In the genomic region with DNA sequence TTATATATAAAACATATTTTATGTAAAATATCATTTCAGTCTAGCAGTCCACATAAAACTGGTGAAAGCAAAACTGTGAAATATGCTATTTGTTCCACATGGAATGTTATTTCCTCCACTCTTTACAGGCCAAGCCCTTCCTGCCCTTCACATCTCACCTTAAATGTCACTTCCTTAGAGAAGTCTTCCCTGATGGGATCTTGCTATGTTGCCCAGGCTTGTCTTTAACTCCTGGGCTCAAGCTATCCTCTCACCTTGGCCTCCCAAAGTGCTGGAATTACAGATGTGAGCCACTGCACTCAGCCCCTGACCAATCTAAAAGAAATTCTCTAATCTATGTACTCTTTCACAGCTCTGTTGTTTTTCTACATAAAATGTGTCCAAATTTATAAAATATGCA, we compare ENCODE assay signal across 20 cellular contexts. TPM values are rescaled to one million over a fixed set of nuclear protein-coding genes. Genes with fewer than 3 reads are reported as not detected.
DNase-seq lines count a peak whose midpoint lies in the region; ATAC-seq and TF ChIP-seq lines count a peak whose summit lies in the region.
"Had no signal": no experiment of that assay in that cellular context is flagged by ENCODE, and none has a peak within 500 bp of the region (broad histone marks: within the 10 kb centered on the region; RNA-seq: fewer than 3 reads in every experiment).

No MANE protein-coding gene starts in this region.

- H3K9me3 Mint-ChIP-seq in activated T-cell treated with anti-CD3 and anti-CD28 coated beads, Interleukin-2, amount 50 U/mL, for 24 hours: no peaks in the 10 kb centered on the region
- H3K9me3 Mint-ChIP-seq in activated T-cell treated with anti-CD3 and anti-CD28 coated beads, Interleukin-2, amount 50 U/mL, for 4 hours: no peaks in the 10 kb centered on the region
- H3K9me3 Mint-ChIP-seq in WTC11: no peaks in the 10 kb centered on the region
- no peaks in the 10 kb centered on the region for H3K9me3 Mint-ChIP-seq in neural crest cell
- H3K9me3 Mint-ChIP-seq: CD8-positive, alpha-beta T cell; GM23338; HFFc6; IgD-negative memory B cell had no signal

- CTCF ChIA-PET in WTC11 (lab: Charles Lee): interaction anchor here (1.1 kb wide), 1 partner anchor 96 kb away, joined by 4 read pairs; no protein-coding TSS in a partner anchor

- DNase-seq in activated T-cell treated with anti-CD3 and anti-CD28 coated beads, Interleukin-2, amount 50 U/mL, for 24 hours: no peak
- no peak for DNase-seq in activated T-cell treated with anti-CD3 and anti-CD28 coated beads, Interleukin-2, amount 50 U/mL, for 4 hours
- DNase-seq in WTC11 (ENCODE audit: low spot score) (no peak), neural crest cell (ENCODE audit: low read depth, low spot score) (no peak), SHP77 treated with DMSO at 0.1 percent for 48 hours (lab: John Stamatoyannopoulos, UW) (no peak), cerebellum (ENCODE audit: low spot score) (no peak)
- DNase-seq: AML-193; CD8-positive, alpha-beta T cell; DMS 273 treated with DMSO at 0.1 percent for 48 hours; DMS53; DND-41; EL; HCEC 1CT; HFFc6; KG1 had no signal

- peak overlapping the region; percentile 55 for H3K27ac Mint-ChIP-seq in activated T-cell treated with anti-CD3 and anti-CD28 coated beads, Interleukin-2, amount 50 U/mL, for 24 hours
- H3K27ac Mint-ChIP-seq in WTC11 (no peak overlapping the region), neural crest cell (ENCODE audit: unreplicated experiment) (no peak overlapping the region)
- H3K27ac Mint-ChIP-seq: CD14-positive monocyte; CD8-positive, alpha-beta T cell; GM23338; HFFc6 had no signal

- peaks cover 41% of the 10 kb centered on the region for H3K4me1 Mint-ChIP-seq in activated T-cell treated with anti-CD3 and anti-CD28 coated beads, Interleukin-2, amount 50 U/mL, for 24 hours (ENCODE audit: low read depth)
- peaks cover 27% of the 10 kb centered on the region for H3K4me1 Mint-ChIP-seq in activated T-cell treated with anti-CD3 and anti-CD28 coated beads, Interleukin-2, amount 50 U/mL, for 4 hours (ENCODE audit: low read depth)
- H3K4me1 Mint-ChIP-seq in WTC11: peaks cover 21% of the 10 kb centered on the region
- H3K4me1 Mint-ChIP-seq in neural crest cell: peaks cover 33% of the 10 kb centered on the region

- no peaks in the 10 kb centered on the region for H3K36me3 Mint-ChIP-seq in activated T-cell treated with anti-CD3 and anti-CD28 coated beads, Interleukin-2, amount 50 U/mL, for 24 hours (ENCODE audit: low read depth)
- H3K36me3 Mint-ChIP-seq in activated T-cell treated with anti-CD3 and anti-CD28 coated beads, Interleukin-2, amount 50 U/mL, for 4 hours (ENCODE audit: insufficient read depth): no peaks in the 10 kb centered on the region
- no peaks in the 10 kb centered on the region for H3K36me3 Mint-ChIP-seq in WTC11
- H3K36me3 Mint-ChIP-seq in neural crest cell (ENCODE audit: low read depth): peaks cover 3% of the 10 kb centered on the region

- H3K4me3 Mint-ChIP-seq in activated T-cell treated with anti-CD3 and anti-CD28 coated beads, Interleukin-2, amount 50 U/mL, for 24 hours: no peak overlapping the region
- H3K4me3 Mint-ChIP-seq in activated T-cell treated with anti-CD3 and anti-CD28 coated beads, Interleukin-2, amount 50 U/mL, for 4 hours: no peak overlapping the region
- H3K4me3 Mint-ChIP-seq in WTC11 (no peak overlapping the region), neural crest cell (peak overlapping the region; percentile 81)
- H3K4me3 Mint-ChIP-seq: CD14-positive monocyte; CD8-positive, alpha-beta T cell; GM23338; HFFc6 had no signal

- ATAC-seq in activated T-cell treated with anti-CD3 and anti-CD28 coated beads, Interleukin-2, amount 50 U/mL, for 4 hours: no peak
- no peak for ATAC-seq in WTC11
- ATAC-seq in HG02798 (IDR thresholded peaks at IDR 0.05; ENCODE audit: poor library complexity, unreplicated experiment): no peak
- ATAC-seq: A549; CD8-positive, alpha-beta T cell; GM23338 had no signal

- peaks cover 33% of the 10 kb centered on the region for H3K27me3 Mint-ChIP-seq in activated T-cell treated with anti-CD3 and anti-CD28 coated beads, Interleukin-2, amount 50 U/mL, for 24 hours
- H3K27me3 Mint-ChIP-seq in activated T-cell treated with anti-CD3 and anti-CD28 coated beads, Interleukin-2, amount 50 U/mL, for 4 hours (ENCODE audit: low read depth): peaks cover 25% of the 10 kb centered on the region
- H3K27me3 Mint-ChIP-seq in WTC11 (ENCODE audit: low read depth) (peaks cover 41% of the 10 kb centered on the region), neural crest cell (ENCODE audit: low read depth) (no peaks in the 10 kb centered on the region)

- no peak for TF ChIP-seq CTCF in WTC11 (IDR thresholded peaks at IDR 0.05)
- no peak for TF ChIP-seq CTCF in neural crest cell (conservative IDR thresholded peaks at IDR 0.05)

- POLR2A ChIA-PET in WTC11 (lab: Charles Lee): no interaction called here

TF ChIP-seq in WTC11, 78 proteins besides CTCF, POLR2A, EP300 and RAD21:
- peak; percentile 64; the same call in 1 of the 2 replicates for TF ChIP-seq ZNF121 (CRISPR knock-in tag; IDR thresholded peaks at IDR 0.05)
- no peak for TF ChIP-seq ZNF281 (CRISPR knock-in tag; IDR thresholded peaks at IDR 0.05)

RNA-seq across cellular contexts. Expression of gene GPR161, which starts 2.3 kb away (rescaled TPM):
- total RNA-seq in activated T-cell treated with anti-CD3 and anti-CD28 coated beads, Interleukin-2, amount 50 U/mL, for 4 hours: under 1 TPM; 0.16 to 0.27 (median 0.20) TPM
- 11.0 to 11.6 TPM (median 11.2 TPM) in 3 replicates for total RNA-seq in WTC11 (2021)
- 47.7 and 48.7 TPM in 2 replicates for total RNA-seq in neural crest cell
- 59.3 TPM for total RNA-seq in cerebellum
- total RNA-seq: CD8-positive, alpha-beta T cell had no signal

RNA-seq across cellular contexts. Expression of gene TIPRL, which starts 39.7 kb away (rescaled TPM):
- total RNA-seq in activated T-cell treated with anti-CD3 and anti-CD28 coated beads, Interleukin-2, amount 50 U/mL, for 4 hours: 10 to 100 TPM; 46.3 to 47.9 (median 46.7) TPM
- total RNA-seq in WTC11 (2021) (25.3 to 25.8 TPM (median 25.4 TPM) in 3 replicates), neural crest cell (28.3 and 33.5 TPM in 2 replicates), cerebellum (46.5 TPM)
